14 cellular contexts compared by ENCODE assay signal in the genomic region with DNA sequence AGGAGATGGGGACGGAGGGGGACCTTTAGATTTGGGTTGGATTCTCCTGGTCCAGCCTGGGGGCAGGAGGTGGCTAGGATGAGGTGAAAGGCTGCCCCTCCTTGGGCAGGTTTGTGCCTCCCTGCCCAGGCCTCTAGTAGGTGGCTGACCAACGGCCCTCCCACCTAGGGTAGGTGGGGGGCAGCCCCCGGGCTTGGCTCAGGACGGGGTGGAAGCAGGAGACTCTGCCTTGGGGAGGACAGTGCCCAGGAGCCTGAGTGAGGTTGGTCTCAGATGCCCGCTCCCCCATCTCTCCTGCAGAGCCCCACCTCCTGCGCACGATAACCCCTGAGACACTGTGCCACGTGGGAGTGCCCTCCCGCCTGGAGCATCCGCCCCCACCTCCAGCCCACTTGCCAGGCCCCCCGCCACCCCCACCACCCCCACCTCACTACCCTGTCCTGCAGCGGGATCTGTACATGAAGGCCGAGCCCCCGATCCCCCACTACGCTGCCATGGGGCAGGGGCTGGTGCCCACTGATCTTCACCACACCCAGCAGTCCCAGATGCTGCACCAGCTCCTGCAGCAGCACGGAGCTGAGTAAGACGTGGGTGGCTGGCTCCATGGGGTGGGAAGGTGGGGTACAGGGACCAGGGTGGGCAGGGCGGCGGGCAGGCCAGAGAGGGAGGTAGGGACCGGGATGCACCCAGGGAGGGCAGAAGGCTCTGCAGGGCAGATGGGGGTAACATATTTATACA. TPM values are rescaled to one million over a fixed set of nuclear protein-coding genes. Genes with fewer than 3 reads are reported as not detected.
DNase-seq lines count a peak whose midpoint lies in the region; ATAC-seq, FAIRE-seq and TF ChIP-seq lines count a peak whose summit lies in the region.
"Had no signal": no experiment of that assay in that cellular context is flagged by ENCODE, and none has a peak within 500 bp of the region (broad histone marks: within the 10 kb centered on the region; RNA-seq: fewer than 3 reads in every experiment).

No MANE protein-coding gene starts in this region.

- H3K9me2 ChIP-seq in GM23338 (ENCODE audit: insufficient read depth): no peaks in the 10 kb centered on the region

- H2AFZ ChIP-seq in GM23338: no peak overlapping the region
- H2AFZ ChIP-seq in astrocyte (ENCODE audit: low read depth, low read length): no peak overlapping the region

- ATAC-seq in GM23338: no peak
- no peak for ATAC-seq in HG03520 (IDR thresholded peaks at IDR 0.05; ENCODE audit: unreplicated experiment)

- H3K36me3 ChIP-seq in GM23338 (ENCODE audit: insufficient read depth): no peaks in the 10 kb centered on the region
- H3K36me3 ChIP-seq in astrocyte (ENCODE audit: insufficient read depth, low read length): no peaks in the 10 kb centered on the region
- H3K36me3 ChIP-seq in mesodermal cell (ENCODE audit: control insufficient read depth, insufficient read depth, low read length): peaks cover 42% of the 10 kb centered on the region
- peaks cover 0 to 30% (median 5%) of the 10 kb centered on the region in 4 donors for H3K36me3 ChIP-seq in stomach

- FAIRE-seq in astrocyte (lab: Jason Lieb, UNC): no peak

- H3K27ac ChIP-seq in GM23338 (ENCODE audit: low read depth) (no peak overlapping the region), astrocyte (ENCODE audit: low read depth, low read length) (no peak overlapping the region), mesodermal cell (ENCODE audit: low read depth, low read length, severe bottlenecking) (peak overlapping the region; percentile 57), stomach (peak overlapping the region; percentile 89 to 95 (median 90))
- H3K27ac ChIP-seq: C4-2B had no signal

- H3K4me3 Mint-ChIP-seq in GM23338 (no peak overlapping the region), astrocyte (ENCODE audit: unreplicated experiment) (no peak overlapping the region)

- H3K4me2 ChIP-seq in GM23338 (peak overlapping the region; percentile 38; the same call in 1 of the 2 replicates), astrocyte (ENCODE audit: low read length) (peak overlapping the region; percentile 55)

- DNase-seq in GM23338 (ENCODE audit: low spot score): no peak
- DNase-seq in astrocyte (ENCODE audit: low read depth): no peak
- DNase-seq in stomach: no peak
- DNase-seq in GM13977 (ENCODE audit: low spot score): no peak
- DNase-seq in GDM1 (lab: John Stamatoyannopoulos, UW): no peak
- DNase-seq: DMS 273 treated with DMSO at 0.1 percent for 48 hours, NCI-H1048, NCI-H146, NCI-H2081 treated with DMSO at 0.1 percent for 48 hours, NCI-H524, SIG-M5 had no signal

- in situ Hi-C loops in GM13977 (cut with MboI; ENCODE audit: low pct_unique_long_range_greater_than_20kb, low sequenced_read_pairs, unreplicated experiment): no loop called here

- intact Hi-C loops in stomach (cut with DNase I; ENCODE audit: low total_unique reads): no loop called here

- no peak for TF ChIP-seq POLR2A in stomach (IDR thresholded peaks at IDR 0.05)

- H3K9ac ChIP-seq in astrocyte (ENCODE audit: low read length): peak overlapping the region; percentile 41

- H3K4me1 Mint-ChIP-seq in GM23338 (peaks cover 14% of the 10 kb centered on the region), astrocyte (ENCODE audit: low read depth, unreplicated experiment) (peaks cover 2% of the 10 kb centered on the region)

- H4K20me1 ChIP-seq in GM23338 (replicated peaks; ENCODE audit: insufficient read depth): no peaks in the 10 kb centered on the region
- peaks cover 5% of the 10 kb centered on the region for H4K20me1 ChIP-seq in astrocyte (ENCODE audit: insufficient read depth, low read length)

- TF ChIP-seq CTCF in GM23338 (conservative IDR thresholded peaks at IDR 0.05; ENCODE audit: low read depth in 2 of 2) (no peak), astrocyte (IDR thresholded peaks at IDR 0.05; ENCODE audit: insufficient read depth, low read depth, low read length) (no peak), stomach (IDR thresholded peaks at IDR 0.05) (no peak), GM13977 (IDR thresholded peaks at IDR 0.05; ENCODE audit: extremely low read depth, insufficient read depth, missing control alignments) (no peak)

- H3K27me3 ChIP-seq in GM23338 (ENCODE audit: insufficient read depth) (no peaks in the 10 kb centered on the region), astrocyte (ENCODE audit: insufficient read depth, low read length) (no peaks in the 10 kb centered on the region), stomach (peaks cover 0 to 10% (median 0%) of the 10 kb centered on the region in 3 donors)

- no peak for TF ChIP-seq EP300 in stomach (IDR thresholded peaks at IDR 0.05)

- WGBS in mesodermal cell (ENCODE audit: insufficient coverage in 2 of 2), 2 experiments: 78 to 87% methylated on average over 3 to 5 of the region's 20 CpGs
- 39 to 67% (median 59%) methylated on average over 12 to 20 of the region's 20 CpGs for WGBS in stomach, 5 donors

- H3K4me3 ChIP-seq in GM23338 (no peak overlapping the region), astrocyte (ENCODE audit: insufficient read depth, low read depth, low read length) (no peak overlapping the region), mesodermal cell (ENCODE audit: extremely low read depth, insufficient read depth, low read length, poor library complexity, severe bottlenecking) (no peak overlapping the region), stomach (peak overlapping the region; percentile 26 to 46 (median 30))

- H3F3A ChIP-seq in GM23338 (replicated peaks; ENCODE audit: low read depth): no peaks in the 10 kb centered on the region

- H3K27ac Mint-ChIP-seq in GM23338 (no peak overlapping the region), astrocyte (ENCODE audit: unreplicated experiment) (no peak overlapping the region)

- H3K9me3 ChIP-seq in astrocyte (ENCODE audit: insufficient read depth, low read depth, low read length) (no peaks in the 10 kb centered on the region), mesodermal cell (ENCODE audit: control insufficient read depth, low read length) (no peaks in the 10 kb centered on the region), stomach (no peaks in the 10 kb centered on the region)

- H3K9me3 Mint-ChIP-seq in GM23338 (no peaks in the 10 kb centered on the region), astrocyte (ENCODE audit: unreplicated experiment) (no peaks in the 10 kb centered on the region)

- H3K79me2 ChIP-seq in GM23338 (replicated peaks; ENCODE audit: insufficient read depth) (no peaks in the 10 kb centered on the region), astrocyte (ENCODE audit: insufficient read depth, low read length) (no peaks in the 10 kb centered on the region)

- H3K4me1 ChIP-seq in GM23338 (ENCODE audit: insufficient read depth) (peaks cover 6% of the 10 kb centered on the region), astrocyte (ENCODE audit: insufficient read depth, low read length) (peaks cover 9% of the 10 kb centered on the region), mesodermal cell (ENCODE audit: control insufficient read depth, insufficient read depth, low read length, poor library complexity, severe bottlenecking) (peaks cover 55% of the 10 kb centered on the region), stomach (peaks cover 55 to 83% (median 76%) of the 10 kb centered on the region in 4 donors)

- H3K27me3 Mint-ChIP-seq in GM23338 (ENCODE audit: insufficient read depth, low read depth, poor library complexity) (peaks cover 6% of the 10 kb centered on the region), astrocyte (ENCODE audit: low read depth, unreplicated experiment) (no peaks in the 10 kb centered on the region)

- H3K36me3 Mint-ChIP-seq in GM23338 (ENCODE audit: low read depth): no peaks in the 10 kb centered on the region; the same call in 2 of the 3 replicates
- no peaks in the 10 kb centered on the region for H3K36me3 Mint-ChIP-seq in astrocyte (ENCODE audit: low read depth, unreplicated experiment)

TF ChIP-seq in GM23338, 12 proteins besides CTCF, POLR2A, EP300 and RAD21:
- TF ChIP-seq EZH2 (IDR thresholded peaks at IDR 0.05; ENCODE audit: low read depth, unreplicated experiment): no peak
TF ChIP-seq in GM23338: peak in this region for 0.

RNA-seq across cellular contexts. Expression of a gene that starts 17.7 kb away (rescaled TPM):
- total RNA-seq in GM23338 (2014; rRNA removed; shearing (Covaris generic)): 5.0 and 5.5 TPM in 2 replicates
- polyA plus RNA-seq in GM23338 (2016; fragmentation: Nextera tagmentation; extraction: Ambion mirVana) (1.9 and 2.2 TPM in 2 replicates), stomach (10 to 100 TPM; 19.0 to 45.9 (median 20.5) TPM)
- total RNA-seq in astrocyte (39.5 and 53.9 TPM in 2 replicates), stomach (100 to 1,000 TPM in 3 of 5 donors, 10 to 100 TPM in 1, 1 to 10 TPM in 1; 6.4 to 527 (median 240) TPM)
- 69.9 TPM for polyA plus RNA-seq in mesodermal cell (2013, experiment 1 of 2)
- 71.1 TPM for polyA plus RNA-seq in mesodermal cell (2013, experiment 2 of 2)

RNA-seq across cellular contexts. Expression of a gene that starts 22.3 kb away (rescaled TPM):
- total RNA-seq in GM23338 (2014; rRNA removed; shearing (Covaris generic)): 71.3 and 73.3 TPM in 2 replicates
- polyA plus RNA-seq in GM23338 (2016; fragmentation: Nextera tagmentation; extraction: Ambion mirVana) (519 and 553 TPM in 2 replicates), stomach (100 to 1,000 TPM; 184 to 274 (median 210) TPM)
- total RNA-seq in astrocyte (97.8 and 98.6 TPM in 2 replicates), stomach (10 to 100 TPM in 4 of 5 donors, not detected in 1; 24.1 to 50.3 (median 42.8) TPM)
- 270 TPM for polyA plus RNA-seq in mesodermal cell (2013, experiment 1 of 2)
- polyA plus RNA-seq in mesodermal cell (2013, experiment 2 of 2): 257 TPM

RNA-seq across cellular contexts. Expression of a gene that starts 22.6 kb away (rescaled TPM):
- 89.0 and 96.3 TPM in 2 replicates for total RNA-seq in GM23338 (2014; rRNA removed; shearing (Covaris generic))
- polyA plus RNA-seq in GM23338 (2016; fragmentation: Nextera tagmentation; extraction: Ambion mirVana) (78.8 and 85.1 TPM in 2 replicates), stomach (10 to 100 TPM in 1 of 3 donors, 1 to 10 TPM in 2; 5.0 to 14.3 (median 10.0) TPM)
- total RNA-seq in astrocyte (13.6 and 13.8 TPM in 2 replicates), stomach (10 to 100 TPM in 2 of 5 donors, 1 to 10 TPM in 2, not detected in 1; 4.2 to 24.6 (median 10.4) TPM)
- 34.0 TPM for polyA plus RNA-seq in mesodermal cell (2013, experiment 1 of 2)
- 29.7 TPM for polyA plus RNA-seq in mesodermal cell (2013, experiment 2 of 2)

RNA-seq across cellular contexts. Expression of a gene that starts 46.7 kb away (rescaled TPM):
- total RNA-seq in GM23338 (2014; rRNA removed; shearing (Covaris generic)): 103 and 119 TPM in 2 replicates
- polyA plus RNA-seq in GM23338 (2016; fragmentation: Nextera tagmentation; extraction: Ambion mirVana): 67.6 and 74.9 TPM in 2 replicates
- 56.7 and 74.6 TPM in 2 replicates for total RNA-seq in astrocyte
- 174 TPM for polyA plus RNA-seq in mesodermal cell (2013, experiment 1 of 2)
- 172 TPM for polyA plus RNA-seq in mesodermal cell (2013, experiment 2 of 2)
- total RNA-seq in stomach: 10 to 100 TPM in 4 of 5 donors, not detected in 1; 11.7 to 56.5 (median 17.3) TPM
- 1 to 10 TPM; 1.8 to 6.4 (median 4.1) TPM for polyA plus RNA-seq in stomach

RNA-seq across cellular contexts. Expression of a gene that starts 58.0 kb away (rescaled TPM):
- total RNA-seq in GM23338 (2014; rRNA removed; shearing (Covaris generic)): 354 and 392 TPM in 2 replicates
- polyA plus RNA-seq in GM23338 (2016; fragmentation: Nextera tagmentation; extraction: Ambion mirVana) (124 and 126 TPM in 2 replicates), stomach (10 to 100 TPM in 1 of 3 donors, 1 to 10 TPM in 2; 3.5 to 17.1 (median 6.4) TPM)
- total RNA-seq in astrocyte (180 and 287 TPM in 2 replicates), stomach (10 to 100 TPM in 3 of 5 donors, 1 to 10 TPM in 1, not detected in 1; 9.6 to 15.2 (median 14.0) TPM)
- 708 TPM for polyA plus RNA-seq in mesodermal cell (2013, experiment 1 of 2)
- 593 TPM for polyA plus RNA-seq in mesodermal cell (2013, experiment 2 of 2)

Comparison
In these comparisons a context has a peak if more than half of its experiments do, and no peak if none do; other contexts are left out.
1. H3K27ac ChIP-seq: peak in mesodermal cell (single experiment) and stomach (5 of 5); none in GM23338 (single experiment) and astrocyte (single experiment).
2. H3K4me3 ChIP-seq: peak in stomach (4 of 4); none in GM23338 (single experiment), astrocyte (single experiment) and mesodermal cell (single experiment).